8 cellular contexts compared by ENCODE assay signal in the genomic region with DNA sequence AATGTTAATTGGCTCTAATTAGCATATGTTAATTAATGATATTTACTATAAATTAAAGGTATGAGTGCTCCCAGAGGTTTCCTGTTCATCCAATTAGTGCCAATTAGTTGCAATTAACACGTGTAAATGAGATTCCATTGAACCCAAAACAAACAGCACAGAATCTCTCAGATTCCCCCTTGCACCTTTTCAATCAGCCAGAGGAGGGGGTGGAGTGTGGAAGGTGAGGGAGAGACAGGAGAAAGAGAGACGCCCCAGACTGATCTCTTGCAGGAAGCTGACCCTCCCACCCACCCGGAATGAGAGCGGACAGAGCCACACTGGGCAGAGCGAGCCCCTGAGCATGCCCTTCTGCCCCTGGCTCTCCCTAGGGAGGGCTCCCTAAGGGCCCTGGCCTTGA. TPM values are rescaled to one million over a fixed set of nuclear protein-coding genes. Genes with fewer than 3 reads are reported as not detected.
"Had no signal": no experiment of that assay in that cellular context is flagged by ENCODE, and none has a peak within 500 bp of the region (broad histone marks: within the 10 kb centered on the region; RNA-seq: fewer than 3 reads in every experiment).

No MANE protein-coding gene starts in this region.

- ATAC-seq: HepG2, K562 had no signal

- H3K36me3 Mint-ChIP-seq: IgD-negative memory B cell had no signal

- H3K4me3 ChIP-seq: K562 had no signal

- H3K27ac ChIP-seq: HL-60 had no signal

- H3K27ac Mint-ChIP-seq: IgD-negative memory B cell had no signal

- H3K4me1 Mint-ChIP-seq: IgD-negative memory B cell had no signal

- H3K9me3 Mint-ChIP-seq: IgD-negative memory B cell had no signal

- H3K4me3 Mint-ChIP-seq: IgD-negative memory B cell had no signal

- DNase-seq: IMR-90, KBM-7, KG1 had no signal

RNA-seq across cellular contexts. Expression of a gene that starts 24.1 kb away (rescaled TPM):
- total RNA-seq: HepG2, HT-29, IMR-90 had no signal
- polyA plus RNA-seq: HepG2, IgD-negative memory B cell, IMR-90 had no signal
